ENCODE assay signal across 8 cellular contexts in genomic region chr19:56538254-56538760, GRCh38. TPM values are rescaled to one million over a fixed set of nuclear protein-coding genes. Genes with fewer than 3 reads are reported as not detected.
DNase-seq lines count a peak whose midpoint lies in the region; ATAC-seq, FAIRE-seq and TF ChIP-seq lines count a peak whose summit lies in the region.

No MANE protein-coding gene starts in this region.

- TF ChIP-seq CTCF in lower lobe of right lung (IDR thresholded peaks at IDR 0.05), result no peak

- WGBS in ectodermal cell, 2 experiments, result 4 to 5% methylated on average over 43 to 44 of the region's 46 CpGs

- H3K27me3 ChIP-seq in ectodermal cell (ENCODE audit: control insufficient read depth, insufficient read depth, low read length, poor library complexity, severe bottlenecking) (no peaks in the 10 kb centered on the region), lower lobe of right lung (ENCODE audit: low read depth) (no peaks in the 10 kb centered on the region)

- H3K4me3 ChIP-seq in ectodermal cell (ENCODE audit: insufficient read depth, low read depth, low read length) (peak overlapping the region; percentile 75), lower lobe of right lung (peak overlapping the region; percentile 78)

- H3K27ac ChIP-seq in ectodermal cell (ENCODE audit: insufficient read depth, low read depth, low read length, poor library complexity, severe bottlenecking), result no peak overlapping the region
- peak overlapping the region; percentile 94 for H3K27ac ChIP-seq in lower lobe of right lung

- peaks cover 8% of the 10 kb centered on the region for H3K36me3 ChIP-seq in ectodermal cell (ENCODE audit: control insufficient read depth, insufficient read depth, low read length)
- H3K36me3 ChIP-seq in lower lobe of right lung, result no peaks in the 10 kb centered on the region

- H3K4me1 ChIP-seq in ectodermal cell (ENCODE audit: control insufficient read depth, insufficient read depth, low read length), result no peaks in the 10 kb centered on the region
- H3K4me1 ChIP-seq in lower lobe of right lung, result peaks cover 16% of the 10 kb centered on the region

- intact Hi-C loops in lower lobe of right lung (cut with DNase I), result no loop called here

- ATAC-seq in HG03025 (IDR thresholded peaks at IDR 0.05; ENCODE audit: low FRiP score, unreplicated experiment) (peak; percentile 72), lower lobe of right lung (peak; percentile 98 to 99), HG03520 (IDR thresholded peaks at IDR 0.05; ENCODE audit: unreplicated experiment) (no peak)

- H3K9me3 ChIP-seq in ectodermal cell (ENCODE audit: control insufficient read depth, low read length) (no peaks in the 10 kb centered on the region), lower lobe of right lung (peaks cover 82% of the 10 kb centered on the region)

- FAIRE-seq in G401.6 (lab: Jason Lieb, UNC), result peak; percentile 31

- peak; percentile 78 for DNase-seq in NCI-H510A treated with DMSO at 0.1 percent for 48 hours (lab: John Stamatoyannopoulos, UW)
- peak; percentile 96 for DNase-seq in activated CD8-positive, alpha-beta memory T cell treated with anti-CD3 and anti-CD28 coated beads for 24 hours
- DNase-seq in lower lobe of right lung, result peak; percentile 92
- DNase-seq in stimulated activated CD4-positive, alpha-beta T cell treated with anti-CD3 and anti-CD28 coated beads, Interleukin-4, amount 100 ng/mL, for 1 hour, result peak; percentile 89

RNA-seq across cellular contexts. Expression of gene ZFP28, which starts 0.4 kb away (rescaled TPM):
- 7.1 TPM for polyA plus RNA-seq in ectodermal cell (2013, experiment 1 of 4)
- 6.8 TPM for polyA plus RNA-seq in ectodermal cell (2013, experiment 2 of 4)
- polyA plus RNA-seq in ectodermal cell (2013, experiment 3 of 4), result 5.9 TPM
- polyA plus RNA-seq in ectodermal cell (2013, experiment 4 of 4), result 5.6 TPM
- 6.4 TPM for total RNA-seq in lower lobe of right lung

RNA-seq across cellular contexts. Expression of gene ZNF470, which starts 29.0 kb away (rescaled TPM):
- polyA plus RNA-seq in ectodermal cell (2013, experiment 1 of 4), result 5.5 TPM
- polyA plus RNA-seq in ectodermal cell (2013, experiment 2 of 4), result 7.4 TPM
- 4.9 TPM for polyA plus RNA-seq in ectodermal cell (2013, experiment 3 of 4)
- polyA plus RNA-seq in ectodermal cell (2013, experiment 4 of 4), result 7.1 TPM
- 3.5 TPM for total RNA-seq in lower lobe of right lung

RNA-seq across cellular contexts. Expression of gene ZNF471, which starts 30.7 kb away (rescaled TPM):
- 2.2 TPM for polyA plus RNA-seq in ectodermal cell (2013, experiment 1 of 4)
- 3.1 TPM for polyA plus RNA-seq in ectodermal cell (2013, experiment 2 of 4)
- 1.7 TPM for polyA plus RNA-seq in ectodermal cell (2013, experiment 3 of 4)
- 1.7 TPM for polyA plus RNA-seq in ectodermal cell (2013, experiment 4 of 4)
- total RNA-seq in lower lobe of right lung, result 7.6 TPM

RNA-seq across cellular contexts. Expression of gene ZNF71, which starts 56.8 kb away (rescaled TPM):
- 15.4 TPM for polyA plus RNA-seq in ectodermal cell (2013, experiment 1 of 4)
- polyA plus RNA-seq in ectodermal cell (2013, experiment 2 of 4), result 16.3 TPM
- 13.9 TPM for polyA plus RNA-seq in ectodermal cell (2013, experiment 3 of 4)
- polyA plus RNA-seq in ectodermal cell (2013, experiment 4 of 4), result 13.9 TPM
- total RNA-seq in lower lobe of right lung, result 5.8 TPM
